In genomic region chr3:15307580-15307979, GRCh38 we compare ENCODE assay signal across 1 cellular context.
TF ChIP-seq lines count a peak whose summit lies in the region.

No MANE protein-coding gene starts in this region.

TF ChIP-seq in K562, 482 proteins besides CTCF, POLR2A, EP300 and RAD21 (continued from another document):
- 0 out of 2 replicates have a peak, but pooled peaks have one; percentile 6 for TF ChIP-seq ZBTB33 (CRISPR knock-in tag; IDR thresholded peaks at IDR 0.05)
- TF ChIP-seq PML (IDR thresholded peaks at IDR 0.05; ENCODE audit: low read length) = no peak
- TF ChIP-seq ZNF121 (CRISPR knock-in tag; conservative IDR thresholded peaks at IDR 0.05) = no peak
TF ChIP-seq in K562: peak in this region for 2.
